8 cellular contexts compared by ENCODE assay signal in the genomic region with DNA sequence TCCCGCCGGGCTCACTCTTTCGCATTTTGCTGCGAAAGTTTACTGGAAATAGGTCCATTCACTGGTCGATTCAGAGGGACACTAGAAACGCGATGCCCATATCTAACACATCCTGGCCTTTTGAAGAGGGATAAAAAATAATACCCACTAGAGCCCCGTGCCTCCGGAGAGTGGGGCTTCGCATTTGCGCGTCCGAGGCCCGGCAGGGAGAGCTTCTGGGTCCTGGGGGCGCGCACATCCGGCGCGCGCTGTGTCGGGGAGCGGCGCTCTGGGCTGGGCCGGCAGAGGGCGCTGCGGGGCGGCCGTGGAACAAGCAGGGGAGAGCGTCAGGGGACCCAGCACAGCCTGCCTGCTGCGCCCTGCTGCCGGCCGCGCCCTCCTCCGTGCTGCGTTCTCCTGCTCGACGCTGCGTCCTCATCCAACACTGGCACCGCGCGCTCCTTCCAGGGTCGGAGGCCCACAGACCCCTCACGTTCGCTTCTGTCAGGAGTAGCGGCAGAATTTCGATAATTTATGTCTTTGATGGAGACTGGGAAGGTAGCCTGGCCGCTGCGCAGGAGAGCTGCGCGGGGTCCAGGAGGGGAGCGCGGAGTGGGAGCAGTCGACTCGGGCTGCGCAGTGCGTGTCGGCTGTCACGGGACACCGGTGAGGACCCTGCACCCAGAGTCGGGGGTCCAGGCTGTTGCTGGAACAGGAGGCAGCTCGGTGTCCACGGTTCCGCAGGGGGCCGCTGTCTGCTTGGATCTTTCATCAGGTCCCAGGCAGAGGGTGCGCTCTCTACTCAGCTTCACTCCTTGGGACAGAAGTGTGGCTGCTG. TPM values are rescaled to one million over a fixed set of nuclear protein-coding genes. Genes with fewer than 3 reads are reported as not detected.
DNase-seq lines count a peak whose midpoint lies in the region; ATAC-seq and TF ChIP-seq lines count a peak whose summit lies in the region.

No MANE protein-coding gene starts in this region.

- ATAC-seq in GM19035 (IDR thresholded peaks at IDR 0.05; ENCODE audit: unreplicated experiment) (peak; percentile 98), HG03342 (IDR thresholded peaks at IDR 0.05; ENCODE audit: unreplicated experiment) (peak; percentile 95), esophagus mucosa (peak; percentile 97)

- POLR2A ChIA-PET in BJ (lab: Charles Lee) = interaction anchor here (0.6 to 1.0 kb wide), 2 partner anchors 153 to 1178 kb away, joined by 3 to 5 read pairs; no protein-coding TSS in a partner anchor

- TF ChIP-seq CTCF in BJ (IDR thresholded peaks at IDR 0.05; ENCODE audit: insufficient read depth, low read depth, low read length) (peak; percentile 54), OCI-LY1 (IDR thresholded peaks at IDR 0.05; ENCODE audit: low read length) (peak; percentile 48; the same call in 1 of the 2 replicates)

- no peaks in the 10 kb centered on the region for H3K79me2 ChIP-seq in OCI-LY1 (ENCODE audit: insufficient read depth, low read length)

- CTCF ChIA-PET in BJ (lab: Yijun Ruan, JAX) = interaction anchor here (0.5 to 3.5 kb wide), 70 partner anchors 10 to 1186 kb away, joined by 3 to 30 read pairs (median 4); no protein-coding TSS in a partner anchor

- no peak overlapping the region for H3K27ac ChIP-seq in OCI-LY1 (ENCODE audit: low read depth, low read length, poor library complexity, severe bottlenecking)
- peak overlapping the region; percentile 69 for H3K27ac ChIP-seq in muscle layer of duodenum (ENCODE audit: low read length)

- H3K27me3 ChIP-seq in BJ (ENCODE audit: control insufficient read depth, insufficient read depth, low read length) (no peaks in the 10 kb centered on the region), OCI-LY1 (ENCODE audit: insufficient read depth, low read length) (no peaks in the 10 kb centered on the region; the same call in 1 of the 2 replicates), muscle layer of duodenum (ENCODE audit: low read depth, low read length) (no peaks in the 10 kb centered on the region)

- no peaks in the 10 kb centered on the region for H3K36me3 ChIP-seq in BJ (ENCODE audit: control insufficient read depth, insufficient read depth, low read length)
- H3K36me3 ChIP-seq in OCI-LY1 (ENCODE audit: insufficient read depth, low read length) = no peaks in the 10 kb centered on the region
- no peaks in the 10 kb centered on the region for H3K36me3 ChIP-seq in muscle layer of duodenum (ENCODE audit: control insufficient read depth in 1 of 2, insufficient read depth in 2 of 2, low read length in 2 of 2)

- no peak overlapping the region for H3K4me2 ChIP-seq in OCI-LY1 (ENCODE audit: low read length)

- H3K9ac ChIP-seq in OCI-LY1 (ENCODE audit: low read length) = no peak overlapping the region

- H3K4me3 ChIP-seq in BJ (ENCODE audit: low read depth, low read length) = peak overlapping the region; percentile 56
- H3K4me3 ChIP-seq in OCI-LY1 (ENCODE audit: low read depth, low read length, poor library complexity, severe bottlenecking) = no peak overlapping the region
- peak overlapping the region; percentile 80 to 81 for H3K4me3 ChIP-seq in muscle layer of duodenum (ENCODE audit: low read depth in 1 of 2, low read length in 2 of 2)

- H3K9me2 ChIP-seq in OCI-LY1 (ENCODE audit: low read depth, low read length) = no peaks in the 10 kb centered on the region

- H3K4me1 ChIP-seq in OCI-LY1 (ENCODE audit: insufficient read depth, low read length, severe bottlenecking) (no peaks in the 10 kb centered on the region), muscle layer of duodenum (ENCODE audit: control insufficient read depth in 1 of 2, insufficient read depth in 2 of 2, low read length in 2 of 2) (no peaks in the 10 kb centered on the region)

- H4K20me1 ChIP-seq in OCI-LY1 (ENCODE audit: insufficient read depth, low read length) = no peaks in the 10 kb centered on the region

- no peaks in the 10 kb centered on the region for H3K9me3 ChIP-seq in OCI-LY1 (ENCODE audit: low read length)
- H3K9me3 ChIP-seq in muscle layer of duodenum (ENCODE audit: control insufficient read depth in 1 of 2, low read length in 2 of 2) = no peaks in the 10 kb centered on the region

- H3F3A ChIP-seq in OCI-LY1 (ENCODE audit: insufficient read depth, low read length) = no peaks in the 10 kb centered on the region

- no peak for DNase-seq in BJ (ENCODE audit: low read depth)
- DNase-seq in activated T-cell treated with anti-CD3 and anti-CD28 coated beads, Interleukin-2, amount 50 U/mL, for 48 hours = peak; percentile 91
- DNase-seq in stimulated activated CD8-positive, alpha-beta memory T cell treated with anti-CD3 and anti-CD28 coated beads, Interleukin-4, amount 100 ng/mL, for 48 hours = peak; percentile 92

- no peak overlapping the region for H2AFZ ChIP-seq in OCI-LY1 (ENCODE audit: low read length)

RNA-seq across cellular contexts. Expression of gene ZNF32, which starts 41.5 kb away (rescaled TPM):
- polyA plus RNA-seq in BJ (2011; rRNA removed) = 38.6 and 53.5 TPM in 2 replicates
- 5.4 and 9.8 TPM in 2 replicates for polyA minus RNA-seq in BJ (2011; rRNA and poly(A)+ RNA removed)
- 16.8 TPM for total RNA-seq in esophagus mucosa
